ENCODE assay signal across 8 cellular contexts in genomic region chr7:66921918-66922486, GRCh38. TPM values are rescaled to one million over a fixed set of nuclear protein-coding genes. Genes with fewer than 3 reads are reported as not detected.
DNase-seq lines count a peak whose midpoint lies in the region; ATAC-seq and TF ChIP-seq lines count a peak whose summit lies in the region.

No MANE protein-coding gene starts in this region.

- TF ChIP-seq RAD21 in SK-N-SH (IDR thresholded peaks at IDR 0.05; ENCODE audit: low read length) = no peak

- H3K27ac ChIP-seq in SK-N-SH (ENCODE audit: low read depth in 2 of 2, low read length in 1 of 2) = peak overlapping the region; percentile 68 to 70; a peak in 3 of 4 replicates

- CTCF ChIA-PET in SK-N-SH (lab: Yijun Ruan, JAX) = interaction anchor here (0.7 to 1.1 kb wide), 3 partner anchors 9 to 21 kb away, joined by 3 to 5 read pairs (median 4); no protein-coding TSS in a partner anchor

- H4K20me1 ChIP-seq in SK-N-SH (ENCODE audit: insufficient read depth) = peaks cover 46% of the 10 kb centered on the region

- H3K79me2 ChIP-seq in SK-N-SH (ENCODE audit: insufficient read depth) = peaks cover 64% of the 10 kb centered on the region

- H3K27me3 ChIP-seq in SK-N-SH (ENCODE audit: insufficient read depth) = no peaks in the 10 kb centered on the region

- H3K27me3 Mint-ChIP-seq in mesothelial cell of epicardium (ENCODE audit: low read depth) (no peaks in the 10 kb centered on the region), type B pancreatic cell (peaks cover 3% of the 10 kb centered on the region)

- ATAC-seq in HG03025 (IDR thresholded peaks at IDR 0.05; ENCODE audit: low FRiP score, unreplicated experiment) = peak; percentile 22

- peak overlapping the region; percentile 40 for H2AFZ ChIP-seq in SK-N-SH (ENCODE audit: low read depth)

- TF ChIP-seq EP300 in SK-N-SH (IDR thresholded peaks at IDR 0.05; ENCODE audit: borderline replicate concordance in 1 of 2, low read depth in 1 of 2, low read length in 1 of 2) = no peak

- H3K4me1 ChIP-seq in SK-N-SH (ENCODE audit: control insufficient read depth in 1 of 2, insufficient read depth in 2 of 2, low read depth in 1 of 2, low read length in 1 of 2) = peaks cover 12 to 13% of the 10 kb centered on the region in 2 experiments; a peak in 2 of 4 replicates

- H3F3A ChIP-seq in SK-N-SH (replicated peaks; ENCODE audit: insufficient read depth) = peaks cover 9% of the 10 kb centered on the region

- peak overlapping the region; percentile 68 to 95 for H3K4me3 ChIP-seq in SK-N-SH (ENCODE audit: low read depth in 2 of 2, low read length in 1 of 2)
- peak overlapping the region; percentile 89 to 96 for H3K4me3 ChIP-seq in cardiac fibroblast (replicated peaks in 1 of 2; ENCODE audit: low read depth in 2 of 2, low read length in 2 of 2)

- H3K36me3 ChIP-seq in SK-N-SH (replicated peaks in 1 of 2; ENCODE audit: control insufficient read depth in 1 of 2, insufficient read depth in 2 of 2, low read length in 1 of 2) = peaks cover 0 to 15% of the 10 kb centered on the region in 2 experiments

- peaks cover 19% of the 10 kb centered on the region for H3K4me1 Mint-ChIP-seq in mesothelial cell of epicardium
- peaks cover 19% of the 10 kb centered on the region for H3K4me1 Mint-ChIP-seq in type B pancreatic cell (ENCODE audit: unreplicated experiment)

- peak overlapping the region; percentile 92 for H3K4me2 ChIP-seq in SK-N-SH

- 18% methylated on average over 15 of the region's 15 CpGs for WGBS in SK-N-SH (ENCODE audit: low lambda C conversion rate)

- H3K27ac Mint-ChIP-seq in mesothelial cell of epicardium (peak overlapping the region; percentile 96), type B pancreatic cell (peak overlapping the region; percentile 96)

- no peaks in the 10 kb centered on the region for H3K9me3 Mint-ChIP-seq in mesothelial cell of epicardium
- H3K9me3 Mint-ChIP-seq in type B pancreatic cell = no peaks in the 10 kb centered on the region

- no peak for TF ChIP-seq CTCF in SK-N-SH (IDR thresholded peaks at IDR 0.05)
- no peak for TF ChIP-seq CTCF in cardiac fibroblast (IDR thresholded peaks at IDR 0.05; ENCODE audit: low read depth, low read length)
- TF ChIP-seq CTCF in mesothelial cell of epicardium (IDR thresholded peaks at IDR 0.05; ENCODE audit: unreplicated experiment) = no peak
- TF ChIP-seq CTCF in type B pancreatic cell (conservative IDR thresholded peaks at IDR 0.05) = no peak

- H3K36me3 Mint-ChIP-seq in mesothelial cell of epicardium = peaks cover 5% of the 10 kb centered on the region
- H3K36me3 Mint-ChIP-seq in type B pancreatic cell = peaks cover 13% of the 10 kb centered on the region

- DNase-seq in NCI-H82 (lab: John Stamatoyannopoulos, UW) = peak; percentile 40
- no peak for DNase-seq in NCI-H82 treated with DMSO at 0.1 percent for 48 hours (lab: John Stamatoyannopoulos, UW; ENCODE audit: unreplicated experiment)
- DNase-seq in SK-N-SH = peak; percentile 40
- no peak for DNase-seq in cardiac fibroblast (ENCODE audit: low read depth in 2 of 2)
- DNase-seq in mesothelial cell of epicardium (ENCODE audit: low spot score in 2 of 2, unreplicated experiment in 2 of 2) = no peak
- DNase-seq in type B pancreatic cell (ENCODE audit: extremely low spot score, unreplicated experiment) = no peak
- DNase-seq in NCI-H2171 treated with DMSO at 0.1 percent for 48 hours (lab: John Stamatoyannopoulos, UW) = no peak

- H3K9me2 ChIP-seq in SK-N-SH = no peaks in the 10 kb centered on the region

- POLR2A ChIA-PET in SK-N-SH (lab: Yijun Ruan, JAX) = interaction anchor here (1.9 kb wide), 1 partner anchor 77 kb away, joined by 8 read pairs; no protein-coding TSS in a partner anchor

- H3K4me3 Mint-ChIP-seq in mesothelial cell of epicardium = peak overlapping the region; percentile 81
- peak overlapping the region; percentile 93 for H3K4me3 Mint-ChIP-seq in type B pancreatic cell

- peak overlapping the region; percentile 94 for H3K9ac ChIP-seq in SK-N-SH

- no peaks in the 10 kb centered on the region for H3K9me3 ChIP-seq in SK-N-SH

TF ChIP-seq in SK-N-SH, 30 proteins besides CTCF, POLR2A, EP300 and RAD21:
- TF ChIP-seq ELF1 (IDR thresholded peaks at IDR 0.05) = no peak
- TF ChIP-seq EZH2phosphoT487 (IDR thresholded peaks at IDR 0.05; ENCODE audit: borderline replicate concordance, low read depth) = no peak
- TF ChIP-seq, protein P1, sequence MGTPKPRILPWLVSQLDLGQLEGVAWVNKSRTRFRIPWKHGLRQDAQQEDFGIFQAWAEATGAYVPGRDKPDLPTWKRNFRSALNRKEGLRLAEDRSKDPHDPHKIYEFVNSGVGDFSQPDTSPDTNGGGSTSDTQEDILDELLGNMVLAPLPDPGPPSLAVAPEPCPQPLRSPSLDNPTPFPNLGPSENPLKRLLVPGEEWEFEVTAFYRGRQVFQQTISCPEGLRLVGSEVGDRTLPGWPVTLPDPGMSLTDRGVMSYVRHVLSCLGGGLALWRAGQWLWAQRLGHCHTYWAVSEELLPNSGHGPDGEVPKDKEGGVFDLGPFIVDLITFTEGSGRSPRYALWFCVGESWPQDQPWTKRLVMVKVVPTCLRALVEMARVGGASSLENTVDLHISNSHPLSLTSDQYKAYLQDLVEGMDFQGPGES (IDR thresholded peaks at IDR 0.05; ENCODE audit: low read depth, low read length) = no peak
- TF ChIP-seq SIN3A (IDR thresholded peaks at IDR 0.05; ENCODE audit: borderline replicate concordance, low read depth, low read length) = no peak
- no peak for TF ChIP-seq REST (IDR thresholded peaks at IDR 0.05; ENCODE audit: low read depth, low read length)
- TF ChIP-seq GATA2 (CRISPR knock-in tag; IDR thresholded peaks at IDR 0.05) = no peak
- TF ChIP-seq, protein P2, sequence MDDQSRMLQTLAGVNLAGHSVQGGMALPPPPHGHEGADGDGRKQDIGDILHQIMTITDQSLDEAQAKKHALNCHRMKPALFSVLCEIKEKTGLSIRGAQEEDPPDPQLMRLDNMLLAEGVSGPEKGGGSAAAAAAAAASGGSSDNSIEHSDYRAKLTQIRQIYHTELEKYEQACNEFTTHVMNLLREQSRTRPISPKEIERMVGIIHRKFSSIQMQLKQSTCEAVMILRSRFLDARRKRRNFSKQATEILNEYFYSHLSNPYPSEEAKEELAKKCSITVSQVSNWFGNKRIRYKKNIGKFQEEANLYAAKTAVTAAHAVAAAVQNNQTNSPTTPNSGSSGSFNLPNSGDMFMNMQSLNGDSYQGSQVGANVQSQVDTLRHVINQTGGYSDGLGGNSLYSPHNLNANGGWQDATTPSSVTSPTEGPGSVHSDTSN (IDR thresholded peaks at IDR 0.05) = no peak
- no peak for TF ChIP-seq GABPA (IDR thresholded peaks at IDR 0.05; ENCODE audit: low read depth)
TF ChIP-seq in SK-N-SH: peak in this region for 0.

RNA-seq across cellular contexts. Expression of gene TMEM248, which starts 1.0 kb away (rescaled TPM):
- polyA plus RNA-seq in SK-N-SH (2012; rRNA removed) = 146 and 185 TPM in 2 replicates
- polyA plus RNA-seq in SK-N-SH (2012; cell fraction: cytosol; rRNA removed) = 89.0 and 113 TPM in 2 replicates
- 84.6 and 136 TPM in 2 replicates for polyA plus RNA-seq in SK-N-SH (2012; cell fraction: nucleus; rRNA removed)
- total RNA-seq in mesothelial cell of epicardium (81.3 to 85.3 TPM (median 85.1 TPM) in 3 replicates), type B pancreatic cell (ENCODE audit: low replicate concordance) (71.6 and 84.5 TPM in 2 replicates)

Comparison
In these comparisons a context has a peak if more than half of its experiments do, and no peak if none do; other contexts are left out.
1. DNase-seq: peak in NCI-H82 (single experiment) and SK-N-SH (single experiment); none in NCI-H82 treated with DMSO at 0.1 percent for 48 hours (single experiment), cardiac fibroblast (0 of 2), mesothelial cell of epicardium (0 of 2), type B pancreatic cell (single experiment) and NCI-H2171 treated with DMSO at 0.1 percent for 48 hours (single experiment).